In genomic region chr17:79223953-79224352, GRCh38 we compare ENCODE assay signal across 19 cellular contexts.
DNase-seq lines count a peak whose midpoint lies in the region; ATAC-seq and TF ChIP-seq lines count a peak whose summit lies in the region.
"Had no signal": no experiment of that assay in that cellular context is flagged by ENCODE, and none has a peak within 500 bp of the region (broad histone marks: within the 10 kb centered on the region; RNA-seq: fewer than 3 reads in every experiment).

No MANE protein-coding gene starts in this region.

- H3K27me3 Mint-ChIP-seq in brain (peaks cover 17% of the 10 kb centered on the region), glutamatergic neuron (ENCODE audit: unreplicated experiment) (peaks cover 25% of the 10 kb centered on the region), T-cell (peaks cover 32 to 67% of the 10 kb centered on the region in 2 donors)

- DNase-seq in NCI-H82 (lab: John Stamatoyannopoulos, UW) (peak; percentile 58), NCI-H82 treated with DMSO at 0.1 percent for 48 hours (lab: John Stamatoyannopoulos, UW; ENCODE audit: unreplicated experiment) (no peak), glutamatergic neuron (no peak), T-cell (no peak)
- no peak for DNase-seq in central memory CD4-positive, alpha-beta T cell
- DNase-seq: 8988T, Calu3, DMS79 treated with DMSO at 0.1 percent for 48 hours, GM23248, Karpas-422, NCI-H1092 treated with DMSO at 0.1 percent for 48 hours, NCI-H1436, NCI-H187, NCI-H446 treated with DMSO at 0.1 percent for 48 hours, PC-3 had no signal

- CTCF ChIA-PET in T-cell (lab: Charles Lee): no interaction called here

- no peaks in the 10 kb centered on the region for H3K36me3 Mint-ChIP-seq in brain
- no peaks in the 10 kb centered on the region for H3K36me3 Mint-ChIP-seq in glutamatergic neuron (ENCODE audit: unreplicated experiment)
- H3K36me3 Mint-ChIP-seq in T-cell: no peaks in the 10 kb centered on the region

- peaks cover 52% of the 10 kb centered on the region for H3K4me1 Mint-ChIP-seq in brain
- H3K4me1 Mint-ChIP-seq in glutamatergic neuron (ENCODE audit: low read depth, unreplicated experiment): peaks cover 38% of the 10 kb centered on the region
- peaks cover 5 to 8% (median 7%) of the 10 kb centered on the region in 3 donors for H3K4me1 Mint-ChIP-seq in T-cell

- H3K4me3 Mint-ChIP-seq in brain (peak overlapping the region in 1 of 5 experiments; percentile 41), glutamatergic neuron (ENCODE audit: unreplicated experiment) (peak overlapping the region; percentile 27), T-cell (no peak overlapping the region)

- ATAC-seq in T-cell (replicated peaks in 1 of 4) (no peak), GM19467 (IDR thresholded peaks at IDR 0.05; ENCODE audit: unreplicated experiment) (no peak), GM21737 (IDR thresholded peaks at IDR 0.05; ENCODE audit: unreplicated experiment) (no peak)
- ATAC-seq: PC-3, SK-N-SH treated with all-trans-retinoic acid at 6 μM for 48 hours had no signal

- no peak for TF ChIP-seq CTCF in brain (conservative IDR thresholded peaks at IDR 0.05)
- TF ChIP-seq CTCF in glutamatergic neuron (IDR thresholded peaks at IDR 0.05; ENCODE audit: partially characterized antibody, unreplicated experiment): no peak

- peak overlapping the region in 3 of 5 experiments; percentile 9 to 31 (median 15) for H3K27ac Mint-ChIP-seq in brain
- peak overlapping the region; percentile 91 for H3K27ac Mint-ChIP-seq in glutamatergic neuron (ENCODE audit: unreplicated experiment)
- peak overlapping the region in 1 of 2 donors; percentile 7 for H3K27ac Mint-ChIP-seq in T-cell

- POLR2A ChIA-PET in T-cell (lab: Charles Lee): no interaction called here

- H3K9me3 Mint-ChIP-seq in brain: peaks cover 0 to 2% (median 0%) of the 10 kb centered on the region in 5 experiments
- H3K9me3 Mint-ChIP-seq in glutamatergic neuron (ENCODE audit: unreplicated experiment): peaks cover 24% of the 10 kb centered on the region
- no peaks in the 10 kb centered on the region for H3K9me3 Mint-ChIP-seq in T-cell
